Comparison of ENCODE assay signal across 25 cellular contexts in genomic region chr9:134965851-134966250, GRCh38. TPM values are rescaled to one million over a fixed set of nuclear protein-coding genes. Genes with fewer than 3 reads are reported as not detected.
DNase-seq lines count a peak whose midpoint lies in the region; ATAC-seq and TF ChIP-seq lines count a peak whose summit lies in the region.
"Had no signal": no experiment of that assay in that cellular context is flagged by ENCODE, and none has a peak within 500 bp of the region (broad histone marks: within the 10 kb centered on the region; RNA-seq: fewer than 3 reads in every experiment).

No MANE protein-coding gene starts in this region.

- H3K27ac ChIP-seq in endodermal cell (ENCODE audit: low read depth, low read length) = no peak overlapping the region
- H3K27ac ChIP-seq in neutrophil = peak overlapping the region; percentile 81
- H3K27ac ChIP-seq in suprapubic skin = no peak overlapping the region
- H3K27ac ChIP-seq: A549, KMS-11, PC-9 had no signal

- H3K27ac Mint-ChIP-seq in endodermal cell = no peak overlapping the region
- H3K27ac Mint-ChIP-seq: B cell, H9, HFFc6 had no signal

- no peaks in the 10 kb centered on the region for H3K9me3 ChIP-seq in endodermal cell (ENCODE audit: control insufficient read depth, low read length)
- no peaks in the 10 kb centered on the region for H3K9me3 ChIP-seq in neutrophil
- H3K9me3 ChIP-seq in suprapubic skin = no peaks in the 10 kb centered on the region
- H3K9me3 ChIP-seq: A549 had no signal

- no peak overlapping the region for H3K4me3 Mint-ChIP-seq in endodermal cell
- H3K4me3 Mint-ChIP-seq: B cell, H9, HFFc6 had no signal

- H3K27me3 ChIP-seq in endodermal cell (ENCODE audit: control insufficient read depth, insufficient read depth, low read length, poor library complexity, severe bottlenecking) (no peaks in the 10 kb centered on the region), neutrophil (no peaks in the 10 kb centered on the region), suprapubic skin (peaks cover 55% of the 10 kb centered on the region)

- no peaks in the 10 kb centered on the region for H3K27me3 Mint-ChIP-seq in endodermal cell (ENCODE audit: insufficient read depth)

- TF ChIP-seq CTCF in endodermal cell (conservative IDR thresholded peaks at IDR 0.05) (no peak), neutrophil (IDR thresholded peaks at IDR 0.05) (no peak), suprapubic skin (IDR thresholded peaks at IDR 0.05) (no peak)

- no peak overlapping the region for H3K9ac ChIP-seq in endodermal cell (ENCODE audit: extremely low read depth, low read length, poor library complexity, severe bottlenecking)
- H3K9ac ChIP-seq: KMS-11 had no signal

- H3K4me1 Mint-ChIP-seq in endodermal cell = no peaks in the 10 kb centered on the region
- H3K4me1 Mint-ChIP-seq: B cell had no signal

- H3K4me1 ChIP-seq in endodermal cell (ENCODE audit: control insufficient read depth, insufficient read depth, low read length) (no peaks in the 10 kb centered on the region), neutrophil (ENCODE audit: control insufficient read depth in 1 of 2, insufficient read depth in 1 of 2, low read depth in 1 of 2, low read length in 1 of 2) (peaks cover 73 to 77% of the 10 kb centered on the region in 2 experiments), suprapubic skin (peaks cover 3% of the 10 kb centered on the region)
- H3K4me1 ChIP-seq: A549 had no signal

- no peak overlapping the region for H3K4me3 ChIP-seq in endodermal cell (ENCODE audit: low read length)
- peak overlapping the region in 1 of 2 experiments; percentile 16 for H3K4me3 ChIP-seq in neutrophil (ENCODE audit: low read depth in 1 of 2, low read length in 1 of 2)
- H3K4me3 ChIP-seq in suprapubic skin = no peak overlapping the region
- H3K4me3 ChIP-seq: A549, GM12878, PC-9 had no signal

- no peak for TF ChIP-seq POLR2A in suprapubic skin (IDR thresholded peaks at IDR 0.05)

- TF ChIP-seq EP300 in suprapubic skin (IDR thresholded peaks at IDR 0.05) = no peak

- ATAC-seq in Right ventricle myocardium inferior (no peak), HG03108 (IDR thresholded peaks at IDR 0.05; ENCODE audit: unreplicated experiment) (no peak), HG02642 (IDR thresholded peaks at IDR 0.05; ENCODE audit: poor library complexity, unreplicated experiment) (no peak)
- ATAC-seq: A549, GM12878 had no signal

- WGBS in endodermal cell (ENCODE audit: insufficient coverage in 1 of 2, insufficient read length in 1 of 2), 2 experiments = 90 to 95% methylated on average over 6 of the region's 6 CpGs
- WGBS in suprapubic skin = 85% methylated on average over 6 of the region's 6 CpGs

- H3K36me3 ChIP-seq in endodermal cell (ENCODE audit: control insufficient read depth, insufficient read depth, low read length) (no peaks in the 10 kb centered on the region), neutrophil (no peaks in the 10 kb centered on the region), suprapubic skin (no peaks in the 10 kb centered on the region)

- DNase-seq in cardiac septum (ENCODE audit: low spot score) = peak; percentile 49
- no peak for DNase-seq in Right ventricle myocardium inferior (ENCODE audit: missing footprints)
- DNase-seq in endodermal cell = peak; percentile 21
- peak; percentile 29 to 71 for DNase-seq in suprapubic skin (ENCODE audit: low spot score in 2 of 2)
- DNase-seq in EL = no peak
- DNase-seq: DMS79, H9, HFFc6, IMR-90, NCI-H1092 treated with DMSO at 0.1 percent for 48 hours, NCI-H1436 treated with DMSO at 0.1 percent for 48 hours, NCI-H2029, NCI-H226, NCI-H510A treated with DMSO at 0.1 percent for 48 hours, NCI-H748 treated with DMSO at 0.1 percent for 48 hours, PC-9, RPMI8226, SIG-M5 had no signal

- H3K36me3 Mint-ChIP-seq in endodermal cell (ENCODE audit: low read depth) = no peaks in the 10 kb centered on the region

- intact Hi-C loops in cardiac septum (cut with DNase I) (no loop called here), Right ventricle myocardium inferior (cut with DNase I) (no loop called here)

- no peaks in the 10 kb centered on the region for H3K9me3 Mint-ChIP-seq in endodermal cell
- H3K9me3 Mint-ChIP-seq: H9, HFFc6 had no signal

RNA-seq across cellular contexts. Expression of gene FCN1, which starts 48.1 kb away (rescaled TPM):
- total RNA-seq in cardiac septum (5.3 TPM), Right ventricle myocardium inferior (5.7 TPM), endodermal cell (not detected), suprapubic skin (under 1 TPM; 0.16 to 0.42 (median 0.34) TPM)
- polyA plus RNA-seq in endodermal cell (2013, experiment 1 of 2) = not detected
- not detected for polyA plus RNA-seq in endodermal cell (2013, experiment 2 of 2)
- total RNA-seq: H9, HFFc6, IMR-90, PC-9 had no signal
- polyA plus RNA-seq: A549, GM12878, IMR-90 had no signal

Comparison
In these comparisons a context has a peak if more than half of its experiments do, and no peak if none do; other contexts are left out.
1. DNase-seq: peak in cardiac septum (single experiment), endodermal cell (single experiment) and suprapubic skin (2 of 2); none in Right ventricle myocardium inferior (single experiment) and EL (single experiment).